In the genomic region with DNA sequence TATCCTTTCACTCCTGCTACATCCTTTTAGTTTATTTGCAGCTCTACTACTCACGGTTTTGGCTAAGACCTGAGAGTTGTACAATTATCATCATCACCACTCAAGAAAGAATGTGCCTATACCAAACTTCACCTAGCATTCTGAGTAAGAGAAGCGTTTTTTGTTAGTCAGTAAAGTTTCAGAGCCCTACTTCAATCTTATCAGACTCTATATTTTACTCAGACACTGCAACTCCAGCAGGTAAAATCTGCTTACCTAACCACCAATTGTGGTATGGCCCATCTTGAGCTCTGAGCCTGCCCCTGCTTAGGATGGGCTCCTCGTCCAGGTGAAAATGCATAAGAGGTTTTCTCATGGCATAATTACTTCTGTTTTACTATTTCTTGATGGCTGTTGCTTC, we compare ENCODE assay signal across 23 cellular contexts. TPM values are rescaled to one million over a fixed set of nuclear protein-coding genes. Genes with fewer than 3 reads are reported as not detected.
DNase-seq lines count a peak whose midpoint lies in the region; ATAC-seq lines count a peak whose summit lies in the region.
"Had no signal": no experiment of that assay in that cellular context is flagged by ENCODE, and none has a peak within 500 bp of the region (broad histone marks: within the 10 kb centered on the region; RNA-seq: fewer than 3 reads in every experiment).

No MANE protein-coding gene starts in this region.

- no peak overlapping the region for H3K27ac Mint-ChIP-seq in activated CD4-positive, alpha-beta T cell treated with anti-CD3 and anti-CD28 coated beads for 36 hours
- no peak overlapping the region for H3K27ac Mint-ChIP-seq in activated naive CD4-positive, alpha-beta T cell treated with anti-CD3 and anti-CD28 coated beads for 36 hours
- H3K27ac Mint-ChIP-seq in activated T-helper 17 cell treated with anti-CD3 and anti-CD28 coated beads, Interleukin-2, amount 50 U/mL, for 72 hours = peak overlapping the region; percentile 85
- H3K27ac Mint-ChIP-seq: CD4-positive, alpha-beta memory T cell had no signal

- H3K27me3 Mint-ChIP-seq in activated CD4-positive, alpha-beta T cell treated with anti-CD3 and anti-CD28 coated beads for 36 hours = no peaks in the 10 kb centered on the region
- no peaks in the 10 kb centered on the region for H3K27me3 Mint-ChIP-seq in activated naive CD4-positive, alpha-beta T cell treated with anti-CD3 and anti-CD28 coated beads for 36 hours (ENCODE audit: low read depth)
- H3K27me3 Mint-ChIP-seq in activated T-helper 17 cell treated with anti-CD3 and anti-CD28 coated beads, Interleukin-2, amount 50 U/mL, for 72 hours = no peaks in the 10 kb centered on the region
- H3K27me3 Mint-ChIP-seq: CD4-positive, alpha-beta memory T cell had no signal

- H3K36me3 Mint-ChIP-seq in activated CD4-positive, alpha-beta T cell treated with anti-CD3 and anti-CD28 coated beads for 36 hours (ENCODE audit: low read depth) = no peaks in the 10 kb centered on the region
- H3K36me3 Mint-ChIP-seq in activated naive CD4-positive, alpha-beta T cell treated with anti-CD3 and anti-CD28 coated beads for 36 hours (ENCODE audit: low read depth) = no peaks in the 10 kb centered on the region
- no peaks in the 10 kb centered on the region for H3K36me3 Mint-ChIP-seq in activated T-helper 17 cell treated with anti-CD3 and anti-CD28 coated beads, Interleukin-2, amount 50 U/mL, for 72 hours (ENCODE audit: low read depth)
- H3K36me3 Mint-ChIP-seq: CD4-positive, alpha-beta memory T cell had no signal

- peak; percentile 96 for ATAC-seq in activated CD4-positive, alpha-beta T cell treated with anti-CD3 and anti-CD28 coated beads for 36 hours
- ATAC-seq in HG02759 (IDR thresholded peaks at IDR 0.05; ENCODE audit: unreplicated experiment) = peak; percentile 31
- ATAC-seq in activated T-helper 17 cell treated with anti-CD3 and anti-CD28 coated beads, Interleukin-2, amount 50 U/mL, for 72 hours (replicated peaks) = peak; percentile 96
- no peak for ATAC-seq in GM21447 (IDR thresholded peaks at IDR 0.05; ENCODE audit: unreplicated experiment)
- no peak for ATAC-seq in GM19351 (IDR thresholded peaks at IDR 0.05; ENCODE audit: unreplicated experiment)

- POLR2A ChIA-PET in activated CD4-positive, alpha-beta T cell treated with anti-CD3 and anti-CD28 coated beads for 36 hours (lab: Charles Lee) = interaction anchor here (0.6 to 1.2 kb wide), 4 partner anchors 14 to 233 kb away, joined by 3 to 9 read pairs (median 3); no protein-coding TSS in a partner anchor

- H3K4me1 Mint-ChIP-seq in activated CD4-positive, alpha-beta T cell treated with anti-CD3 and anti-CD28 coated beads for 36 hours = peaks cover 24% of the 10 kb centered on the region
- H3K4me1 Mint-ChIP-seq in activated naive CD4-positive, alpha-beta T cell treated with anti-CD3 and anti-CD28 coated beads for 36 hours (ENCODE audit: low read depth) = peaks cover 17% of the 10 kb centered on the region
- peaks cover 25% of the 10 kb centered on the region for H3K4me1 Mint-ChIP-seq in activated T-helper 17 cell treated with anti-CD3 and anti-CD28 coated beads, Interleukin-2, amount 50 U/mL, for 72 hours

- intact Hi-C loops in activated CD4-positive, alpha-beta T cell treated with anti-CD3 and anti-CD28 coated beads for 36 hours (cut with DNase I, micrococcal nuclease) = loop anchor here (1.0 to 2.0 kb wide), 3 partner anchors 15 to 46 kb away; no protein-coding TSS in a partner anchor
- intact Hi-C loops in activated naive CD4-positive, alpha-beta T cell treated with anti-CD3 and anti-CD28 coated beads for 36 hours (cut with micrococcal nuclease) = loop anchor here (1.0 kb wide), 6 partner anchors 15 to 54 kb away; no protein-coding TSS in a partner anchor

- H3K4me3 Mint-ChIP-seq in activated CD4-positive, alpha-beta T cell treated with anti-CD3 and anti-CD28 coated beads for 36 hours = no peak overlapping the region
- H3K4me3 Mint-ChIP-seq in activated naive CD4-positive, alpha-beta T cell treated with anti-CD3 and anti-CD28 coated beads for 36 hours = no peak overlapping the region
- peak overlapping the region; percentile 70 for H3K4me3 Mint-ChIP-seq in activated T-helper 17 cell treated with anti-CD3 and anti-CD28 coated beads, Interleukin-2, amount 50 U/mL, for 72 hours
- H3K4me3 Mint-ChIP-seq: CD4-positive, alpha-beta memory T cell had no signal

- peak; percentile 44 for DNase-seq in activated CD4-positive, alpha-beta T cell treated with anti-CD3 and anti-CD28 coated beads for 36 hours
- DNase-seq in activated CD4-positive, alpha-beta T cell treated with anti-CD3 and anti-CD28 coated beads, Interleukin-2, amount 50 U/mL, for 1 hour = no peak
- DNase-seq in activated naive CD4-positive, alpha-beta T cell treated with anti-CD3 and anti-CD28 coated beads for 36 hours = peak; percentile 45
- no peak for DNase-seq in activated naive CD4-positive, alpha-beta T cell treated with Interleukin-2 at 50 U/mL for 16 hours
- DNase-seq: 8988T; Caco-2; CD4-positive, alpha-beta memory T cell; DMS 273 treated with DMSO at 0.1 percent for 48 hours; DMS79 treated with DMSO at 0.1 percent for 48 hours; Kasumi-1; NCI-H1048; NCI-H1417 treated with DMSO at 0.1 percent for 48 hours; NCI-H187; NCI-H446 treated with DMSO at 0.1 percent for 48 hours; NCI-H526 treated with DMSO at 0.1 percent for 48 hours; Right ventricle myocardium superior had no signal

- CTCF ChIA-PET in activated CD4-positive, alpha-beta T cell treated with anti-CD3 and anti-CD28 coated beads for 36 hours (lab: Charles Lee) = interaction anchor here (0.9 to 1.8 kb wide), 3 partner anchors 13 to 20 kb away, joined by 3 to 5 read pairs (median 3); no protein-coding TSS in a partner anchor
- CTCF ChIA-PET in activated naive CD4-positive, alpha-beta T cell treated with anti-CD3 and anti-CD28 coated beads for 36 hours (lab: Charles Lee) = interaction anchor here (0.9 to 1.6 kb wide), 2 partner anchors 11 to 78 kb away, joined by 3 to 4 read pairs; no protein-coding TSS in a partner anchor

- H3K9me3 Mint-ChIP-seq in activated CD4-positive, alpha-beta T cell treated with anti-CD3 and anti-CD28 coated beads for 36 hours (ENCODE audit: low read depth) = no peaks in the 10 kb centered on the region
- H3K9me3 Mint-ChIP-seq in activated naive CD4-positive, alpha-beta T cell treated with anti-CD3 and anti-CD28 coated beads for 36 hours = no peaks in the 10 kb centered on the region
- no peaks in the 10 kb centered on the region for H3K9me3 Mint-ChIP-seq in activated T-helper 17 cell treated with anti-CD3 and anti-CD28 coated beads, Interleukin-2, amount 50 U/mL, for 72 hours

RNA-seq across cellular contexts. Expression of gene ICOS, which starts 37.1 kb away (rescaled TPM):
- total RNA-seq in activated CD4-positive, alpha-beta T cell treated with anti-CD3 and anti-CD28 coated beads for 36 hours = 100 to 1,000 TPM; 133 to 161 TPM
- 100 to 1,000 TPM; 197 to 211 TPM for total RNA-seq in activated naive CD4-positive, alpha-beta T cell treated with anti-CD3 and anti-CD28 coated beads for 36 hours
- total RNA-seq in activated T-helper 17 cell treated with anti-CD3 and anti-CD28 coated beads, Interleukin-2, amount 50 U/mL, for 72 hours = 100 to 1,000 TPM; 146 to 194 TPM
- total RNA-seq: Caco-2, H4, MCF 10A, Right ventricle myocardium superior, RPMI7951 had no signal

Comparison
In these comparisons a context has a peak if more than half of its experiments do, and no peak if none do; other contexts are left out.
1. DNase-seq: peak in activated CD4-positive, alpha-beta T cell treated with anti-CD3 and anti-CD28 coated beads for 36 hours (single experiment) and activated naive CD4-positive, alpha-beta T cell treated with anti-CD3 and anti-CD28 coated beads for 36 hours (single experiment); none in activated CD4-positive, alpha-beta T cell treated with anti-CD3 and anti-CD28 coated beads, Interleukin-2, amount 50 U/mL, for 1 hour (single experiment) and activated naive CD4-positive, alpha-beta T cell treated with Interleukin-2 at 50 U/mL for 16 hours (single experiment).
2. ATAC-seq: peak in activated CD4-positive, alpha-beta T cell treated with anti-CD3 and anti-CD28 coated beads for 36 hours (single experiment), HG02759 (single experiment) and activated T-helper 17 cell treated with anti-CD3 and anti-CD28 coated beads, Interleukin-2, amount 50 U/mL, for 72 hours (single experiment); none in GM21447 (single experiment) and GM19351 (single experiment).